In the genomic region with DNA sequence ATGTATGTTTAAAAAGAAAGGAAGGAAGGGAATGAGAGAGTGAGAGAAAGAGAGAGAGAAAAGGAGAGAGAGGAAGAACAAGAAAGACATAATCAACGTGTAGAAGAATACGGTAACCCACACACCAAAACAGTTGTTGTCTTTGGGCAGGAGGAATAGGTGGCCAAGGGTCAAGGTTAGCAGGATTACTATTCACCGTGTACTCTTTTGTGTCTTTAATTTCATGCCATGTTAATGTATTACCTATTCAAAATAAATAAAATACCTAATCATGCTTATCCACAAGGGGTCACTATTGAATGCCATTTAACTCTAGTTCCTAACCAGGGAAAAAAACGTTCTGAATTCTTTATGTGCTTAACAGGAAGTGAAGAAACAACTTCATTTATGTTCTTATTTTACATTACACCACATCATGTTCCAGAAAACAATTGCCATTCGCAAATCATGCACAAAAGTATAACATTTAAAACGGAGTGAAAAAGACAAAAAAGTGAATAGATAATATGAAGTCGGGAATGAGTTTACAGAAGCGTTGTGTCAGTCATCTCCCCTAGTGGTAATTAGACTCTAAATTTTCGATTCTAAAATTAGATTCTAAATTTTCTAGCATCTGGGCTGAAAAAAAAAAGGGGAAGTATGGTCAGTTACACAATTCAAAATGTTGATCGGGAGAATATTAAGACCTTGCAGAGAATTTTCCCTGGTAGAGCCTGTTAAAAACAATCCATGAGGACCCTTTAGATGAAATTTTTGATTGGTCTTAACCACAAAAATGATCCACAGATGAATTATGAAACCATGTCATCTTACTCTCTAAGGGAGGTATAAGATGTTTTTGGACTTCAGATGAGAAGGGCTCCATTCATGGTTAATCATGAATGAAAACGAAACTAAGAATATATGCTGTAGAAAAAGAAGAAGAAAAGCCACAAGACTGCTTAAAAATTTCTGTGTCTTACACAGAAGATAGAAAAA, we compare ENCODE assay signal across 8 cellular contexts. TPM values are rescaled to one million over a fixed set of nuclear protein-coding genes. Genes with fewer than 3 reads are reported as not detected.
DNase-seq lines count a peak whose midpoint lies in the region; ATAC-seq and TF ChIP-seq lines count a peak whose summit lies in the region.

No MANE protein-coding gene starts in this region.

- no peak overlapping the region for H2BK12ac ChIP-seq in mesenchymal stem cell (ENCODE audit: low read length in 2 of 2)

- H3K4me3 ChIP-seq in mesenchymal stem cell (ENCODE audit: insufficient read depth in 1 of 2, low read depth in 1 of 2, low read length in 2 of 2) (peak overlapping the region in 1 of 2 experiments; percentile 78), upper lobe of right lung (peak overlapping the region; percentile 57)

- peak; percentile 71 for TF ChIP-seq CTCF in upper lobe of right lung (IDR thresholded peaks at IDR 0.05)

- H3K27me3 ChIP-seq in mesenchymal stem cell (ENCODE audit: control insufficient read depth in 1 of 2, insufficient read depth in 1 of 2, low read length in 2 of 2) (no peaks in the 10 kb centered on the region), upper lobe of right lung (peaks cover 4% of the 10 kb centered on the region)

- ATAC-seq in GM18499 (IDR thresholded peaks at IDR 0.05; ENCODE audit: insufficient read depth, unreplicated experiment): peak; percentile 50
- peak; percentile 58 for ATAC-seq in HG02852 (IDR thresholded peaks at IDR 0.05; ENCODE audit: unreplicated experiment)
- peak; percentile 93 for ATAC-seq in upper lobe of right lung

- H3K14ac ChIP-seq in mesenchymal stem cell (ENCODE audit: low read length in 2 of 2): no peak overlapping the region

- no peak overlapping the region for H4K91ac ChIP-seq in mesenchymal stem cell (ENCODE audit: low read length)

- peak overlapping the region; percentile 89 for H3K9ac ChIP-seq in mesenchymal stem cell (ENCODE audit: low read length)

- 62% methylated on average over 3 of the region's 11 CpGs for WGBS in mesenchymal stem cell

- H3K9me3 ChIP-seq in mesenchymal stem cell (ENCODE audit: control insufficient read depth, low read length) (no peaks in the 10 kb centered on the region), upper lobe of right lung (no peaks in the 10 kb centered on the region)

- DNase-seq in AG08396 (ENCODE audit: low spot score) (peak; percentile 31), NCI-H1048 (lab: John Stamatoyannopoulos, UW) (peak; percentile 73), SIG-M5 (lab: John Stamatoyannopoulos, UW) (peak; percentile 95), dermis blood vessel endothelial cell (peak; percentile 79), mesenchymal stem cell (peak; percentile 79), upper lobe of right lung (no peak)

- no peak overlapping the region for H4K8ac ChIP-seq in mesenchymal stem cell (ENCODE audit: low read length)

- H3K18ac ChIP-seq in mesenchymal stem cell (ENCODE audit: low read depth in 1 of 2, low read length in 2 of 2): no peak overlapping the region

- H3K4ac ChIP-seq in mesenchymal stem cell (ENCODE audit: low read depth in 1 of 2, low read length in 2 of 2): no peak overlapping the region

- no peak overlapping the region for H2BK120ac ChIP-seq in mesenchymal stem cell (ENCODE audit: low read depth, low read length)

- no peak overlapping the region for H2BK5ac ChIP-seq in mesenchymal stem cell (ENCODE audit: low read depth, low read length, poor library complexity, severe bottlenecking)

- H3K27ac ChIP-seq in mesenchymal stem cell (ENCODE audit: low read length, poor library complexity, severe bottlenecking) (peak overlapping the region; percentile 78), upper lobe of right lung (peak overlapping the region; percentile 75)

- no peak overlapping the region for H2BK15ac ChIP-seq in mesenchymal stem cell (ENCODE audit: low read depth, poor library complexity, severe bottlenecking)

- peak overlapping the region; percentile 72 for H3K4me2 ChIP-seq in mesenchymal stem cell (ENCODE audit: low read length, poor library complexity, severe bottlenecking)

- H2AK5ac ChIP-seq in mesenchymal stem cell (ENCODE audit: low read length, severe bottlenecking): no peak overlapping the region

- peaks cover 2% of the 10 kb centered on the region for H3K79me1 ChIP-seq in mesenchymal stem cell (replicated peaks; ENCODE audit: low read length, poor library complexity, severe bottlenecking)

- H3K36me3 ChIP-seq in mesenchymal stem cell (ENCODE audit: control insufficient read depth in 1 of 2, insufficient read depth in 2 of 2, low read depth in 1 of 2, low read length in 2 of 2): no peaks in the 10 kb centered on the region
- H3K36me3 ChIP-seq in upper lobe of right lung: no peaks in the 10 kb centered on the region

- peak overlapping the region; percentile 76 for H2AFZ ChIP-seq in mesenchymal stem cell (ENCODE audit: low read depth, low read length)

- H3K4me1 ChIP-seq in mesenchymal stem cell (ENCODE audit: control insufficient read depth, insufficient read depth, low read depth, low read length) (peaks cover 2% of the 10 kb centered on the region), upper lobe of right lung (peaks cover 8% of the 10 kb centered on the region)

- intact Hi-C loops in upper lobe of right lung (cut with DNase I): no loop called here

- no peak overlapping the region for H3K23ac ChIP-seq in mesenchymal stem cell (ENCODE audit: low read length in 2 of 2)

RNA-seq across cellular contexts. Expression of a gene that starts 0.7 kb away (rescaled TPM):
- not detected in 2 replicates for total RNA-seq in dermis blood vessel endothelial cell
- polyA plus RNA-seq in mesenchymal stem cell (2013, experiment 1 of 2): 0.18 TPM
- polyA plus RNA-seq in mesenchymal stem cell (2013, experiment 2 of 2): 0.10 TPM
- 19.0 TPM for total RNA-seq in upper lobe of right lung

RNA-seq across cellular contexts. Expression of a gene that starts 11.9 kb away (rescaled TPM):
- total RNA-seq in dermis blood vessel endothelial cell (55.8 and 94.7 TPM in 2 replicates), upper lobe of right lung (37.4 TPM)
- 40.5 TPM for polyA plus RNA-seq in mesenchymal stem cell (2013, experiment 1 of 2)
- polyA plus RNA-seq in mesenchymal stem cell (2013, experiment 2 of 2): 41.6 TPM

Comparison
In these comparisons a context has a peak if more than half of its experiments do, and no peak if none do; other contexts are left out.
1. RNA of a gene that starts 0.7 kb away (total RNA-seq): 19.0 TPM in upper lobe of right lung (single experiment); not detected in dermis blood vessel endothelial cell; every median in the first group is over 10 times any median in the second.
2. Peak in every context shown above with its lines, with median percentiles within 50 percentile points of each other: ATAC-seq.